ENCODE assay signal across 6 cellular contexts in the genomic region with DNA sequence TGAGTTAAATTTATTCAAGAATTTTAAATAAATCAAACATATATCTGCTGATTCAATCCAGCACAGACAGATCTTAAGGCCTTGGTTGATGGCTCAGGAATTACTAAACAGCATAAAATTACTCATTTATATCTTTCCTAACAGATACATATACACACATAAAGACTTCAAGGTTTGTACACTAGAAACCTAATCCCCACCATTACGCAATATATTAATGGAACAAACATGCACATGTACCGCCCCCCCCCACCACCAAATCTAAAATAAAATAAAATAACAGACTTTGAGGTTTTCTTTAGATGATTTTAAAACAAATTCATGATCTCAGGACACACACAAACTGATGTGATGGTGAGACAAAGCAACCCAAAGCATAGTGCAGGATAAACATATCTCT.
"Had no signal": no experiment of that assay in that cellular context is flagged by ENCODE, and none has a peak within 500 bp of the region (broad histone marks: within the 10 kb centered on the region; RNA-seq: fewer than 3 reads in every experiment).

No MANE protein-coding gene starts in this region.

- H3K4me2 ChIP-seq: GM23338 had no signal

- H3K9me3 ChIP-seq: HAP-1 had no signal

- H3K27ac ChIP-seq: HL-60 had no signal

- H3K36me3 ChIP-seq: HAP-1 had no signal

- H2AFZ ChIP-seq: GM23338 had no signal

- ATAC-seq: K562 had no signal

- FAIRE-seq: K562 had no signal

- H3K4me3 ChIP-seq: GM23338, HAP-1, K562 had no signal

- H3K4me1 ChIP-seq: HAP-1 had no signal

- DNase-seq: HFFc6, KG1 had no signal
